In genomic region chr3:187288176-187288893, GRCh38 we compare ENCODE assay signal across 20 cellular contexts. TPM values are rescaled to one million over a fixed set of nuclear protein-coding genes. Genes with fewer than 3 reads are reported as not detected.
DNase-seq lines count a peak whose midpoint lies in the region; ATAC-seq and TF ChIP-seq lines count a peak whose summit lies in the region.
"Had no signal": no experiment of that assay in that cellular context is flagged by ENCODE, and none has a peak within 500 bp of the region (broad histone marks: within the 10 kb centered on the region; RNA-seq: fewer than 3 reads in every experiment).

No MANE protein-coding gene starts in this region.

- no peak for TF ChIP-seq POLR2A in adrenal gland (IDR thresholded peaks at IDR 0.05)

- peaks cover 5% of the 10 kb centered on the region for H3K4me1 Mint-ChIP-seq in CD14-positive monocyte
- peaks cover 1% of the 10 kb centered on the region for H3K4me1 Mint-ChIP-seq in activated naive CD8-positive, alpha-beta T cell treated with anti-CD3 and anti-CD28 coated beads, Interleukin-2, amount 50 U/mL, for 24 hours

- H3K9me3 Mint-ChIP-seq in CD14-positive monocyte: no peaks in the 10 kb centered on the region
- no peaks in the 10 kb centered on the region for H3K9me3 Mint-ChIP-seq in activated naive CD8-positive, alpha-beta T cell treated with anti-CD3 and anti-CD28 coated beads, Interleukin-2, amount 50 U/mL, for 24 hours

- H3K27ac Mint-ChIP-seq in CD14-positive monocyte: no peak overlapping the region
- H3K27ac Mint-ChIP-seq in activated naive CD8-positive, alpha-beta T cell treated with anti-CD3 and anti-CD28 coated beads, Interleukin-2, amount 50 U/mL, for 24 hours: no peak overlapping the region

- WGBS in adrenal gland, 4 donors: 41 to 50% (median 48%) methylated on average over 6 to 9 of the region's 9 CpGs

- H3K4me3 ChIP-seq in adrenal gland (no peak overlapping the region), rectal smooth muscle tissue (ENCODE audit: low read length) (peak overlapping the region; percentile 23)
- H3K4me3 ChIP-seq: SJSA1 had no signal

- H3K27me3 Mint-ChIP-seq in CD14-positive monocyte (ENCODE audit: low read depth in 3 of 3): peaks cover 7 to 10% (median 8%) of the 10 kb centered on the region in 3 donors
- peaks cover 28% of the 10 kb centered on the region for H3K27me3 Mint-ChIP-seq in activated naive CD8-positive, alpha-beta T cell treated with anti-CD3 and anti-CD28 coated beads, Interleukin-2, amount 50 U/mL, for 24 hours

- H3K9ac ChIP-seq in rectal smooth muscle tissue (ENCODE audit: low read length): no peak overlapping the region

- H3K36me3 ChIP-seq in adrenal gland (replicated peaks in 1 of 2): no peaks in the 10 kb centered on the region
- no peaks in the 10 kb centered on the region for H3K36me3 ChIP-seq in rectal smooth muscle tissue (ENCODE audit: control insufficient read depth, insufficient read depth, low read length)
- H3K36me3 ChIP-seq: SJSA1, transverse colon had no signal

- ATAC-seq in left ventricle myocardium superior: peak; percentile 17
- no peak for ATAC-seq in HG03521 (IDR thresholded peaks at IDR 0.05; ENCODE audit: unreplicated experiment)
- no peak for ATAC-seq in activated naive CD8-positive, alpha-beta T cell treated with anti-CD3 and anti-CD28 coated beads, Interleukin-2, amount 50 U/mL, for 24 hours

- H3K27ac ChIP-seq in adrenal gland: no peak overlapping the region
- H3K27ac ChIP-seq in rectal smooth muscle tissue (ENCODE audit: low read depth, low read length): no peak overlapping the region
- H3K27ac ChIP-seq: SJSA1 had no signal

- intact Hi-C loops in adrenal gland (cut with DNase I): no loop called here
- intact Hi-C loops in left ventricle myocardium superior (cut with micrococcal nuclease): no loop called here
- intact Hi-C loops in CD14-positive monocyte (cut with micrococcal nuclease): no loop called here

- H3K4me1 ChIP-seq in adrenal gland (replicated peaks in 1 of 2) (peaks cover 0 to 15% of the 10 kb centered on the region in 2 donors), rectal smooth muscle tissue (ENCODE audit: control insufficient read depth, insufficient read depth, low read length) (peaks cover 20% of the 10 kb centered on the region)

- no peak overlapping the region for H3K4me3 Mint-ChIP-seq in CD14-positive monocyte
- no peak overlapping the region for H3K4me3 Mint-ChIP-seq in activated naive CD8-positive, alpha-beta T cell treated with anti-CD3 and anti-CD28 coated beads, Interleukin-2, amount 50 U/mL, for 24 hours

- no peaks in the 10 kb centered on the region for H3K27me3 ChIP-seq in adrenal gland
- peaks cover 3% of the 10 kb centered on the region for H3K27me3 ChIP-seq in rectal smooth muscle tissue (ENCODE audit: control insufficient read depth, insufficient read depth, low read length)
- H3K27me3 ChIP-seq: SJSA1, transverse colon had no signal

- H3K36me3 Mint-ChIP-seq in CD14-positive monocyte: no peaks in the 10 kb centered on the region
- H3K36me3 Mint-ChIP-seq in activated naive CD8-positive, alpha-beta T cell treated with anti-CD3 and anti-CD28 coated beads, Interleukin-2, amount 50 U/mL, for 24 hours (ENCODE audit: low read depth): no peaks in the 10 kb centered on the region

- TF ChIP-seq CTCF in adrenal gland (IDR thresholded peaks at IDR 0.05): no peak
- TF ChIP-seq CTCF in CD14-positive monocyte (IDR thresholded peaks at IDR 0.05): no peak

- H3K9me3 ChIP-seq in adrenal gland (replicated peaks in 1 of 3): no peaks in the 10 kb centered on the region
- H3K9me3 ChIP-seq: SJSA1, transverse colon had no signal

- DNase-seq in CD1c-positive myeloid dendritic cell (ENCODE audit: extremely low spot score) (peak; percentile 78), adrenal gland (peak in 5 of 7 donors; percentile 10 to 33 (median 30)), left ventricle myocardium superior (peak; percentile 35), CD14-positive monocyte (ENCODE audit: low spot score) (no peak), NCI-H146 treated with DMSO at 0.1 percent for 48 hours (lab: John Stamatoyannopoulos, UW; ENCODE audit: unreplicated experiment) (no peak)
- no peak for DNase-seq in activated naive CD8-positive, alpha-beta T cell treated with anti-CD3 and anti-CD28 coated beads, Interleukin-2, amount 50 U/mL, for 24 hours
- DNase-seq: activated CD4-positive, CD25-positive, alpha-beta regulatory T cell treated with anti-CD3 and anti-CD28 coated beads, Interleukin-2, amount 50 U/mL, for 72 hours; amygdala; effector CD8-positive, alpha-beta T cell; NCI-H2081 treated with DMSO at 0.1 percent for 48 hours; NCI-H524 treated with DMSO at 0.1 percent for 48 hours; OCI-M1; retina; stimulated activated naive CD4-positive, alpha-beta T cell treated with Interleukin-2 at 50 U/mL for 16 hours; transverse colon had no signal

RNA-seq across cellular contexts. Expression of gene MASP1, which starts 3.2 kb away (rescaled TPM):
- total RNA-seq in adrenal gland (10 to 100 TPM in 2 of 8 donors, 1 to 10 TPM in 5, under 1 TPM in 1; 0.94 to 15.3 (median 4.8) TPM), left ventricle myocardium superior (51.9 TPM)
- polyA plus RNA-seq in adrenal gland (1 to 10 TPM in 2 of 3 donors, under 1 TPM in 1; 0.72 to 8.3 (median 4.4) TPM), CD14-positive monocyte (not detected)
- total RNA-seq: Daoy, kidney epithelial cell had no signal

Comparison
In these comparisons a context has a peak if more than half of its experiments do, and no peak if none do; other contexts are left out.
1. DNase-seq: peak in CD1c-positive myeloid dendritic cell (single experiment), adrenal gland (5 of 7) and left ventricle myocardium superior (single experiment); none in CD14-positive monocyte (single experiment), NCI-H146 treated with DMSO at 0.1 percent for 48 hours (single experiment) and activated naive CD8-positive, alpha-beta T cell treated with anti-CD3 and anti-CD28 coated beads, Interleukin-2, amount 50 U/mL, for 24 hours (single experiment).